ENCODE assay signal across 1 cellular context in genomic region chr13:105537113-105537512, GRCh38.
TF ChIP-seq lines count a peak whose summit lies in the region.

No MANE protein-coding gene starts in this region.

TF ChIP-seq in GM23338, 12 proteins besides CTCF, POLR2A, EP300 and RAD21 (continued from another document):
- no peak for TF ChIP-seq ZNF462 (CRISPR knock-in tag; IDR thresholded peaks at IDR 0.05)
- no peak for TF ChIP-seq EZH2phosphoT487 (IDR thresholded peaks at IDR 0.05; ENCODE audit: unreplicated experiment)
- TF ChIP-seq ZNF331 (CRISPR knock-in tag; IDR thresholded peaks at IDR 0.05; ENCODE audit: low read depth), result no peak
- TF ChIP-seq JUNB (IDR thresholded peaks at IDR 0.05; ENCODE audit: unreplicated experiment), result no peak
- TF ChIP-seq STAT1 (IDR thresholded peaks at IDR 0.05; ENCODE audit: unreplicated experiment), result no peak
- TF ChIP-seq CREB1 (CRISPR knock-in tag; IDR thresholded peaks at IDR 0.05; ENCODE audit: low read depth), result no peak
- TF ChIP-seq REST (IDR thresholded peaks at IDR 0.05; ENCODE audit: unreplicated experiment), result no peak
